8 cellular contexts compared by ENCODE assay signal in the genomic region with DNA sequence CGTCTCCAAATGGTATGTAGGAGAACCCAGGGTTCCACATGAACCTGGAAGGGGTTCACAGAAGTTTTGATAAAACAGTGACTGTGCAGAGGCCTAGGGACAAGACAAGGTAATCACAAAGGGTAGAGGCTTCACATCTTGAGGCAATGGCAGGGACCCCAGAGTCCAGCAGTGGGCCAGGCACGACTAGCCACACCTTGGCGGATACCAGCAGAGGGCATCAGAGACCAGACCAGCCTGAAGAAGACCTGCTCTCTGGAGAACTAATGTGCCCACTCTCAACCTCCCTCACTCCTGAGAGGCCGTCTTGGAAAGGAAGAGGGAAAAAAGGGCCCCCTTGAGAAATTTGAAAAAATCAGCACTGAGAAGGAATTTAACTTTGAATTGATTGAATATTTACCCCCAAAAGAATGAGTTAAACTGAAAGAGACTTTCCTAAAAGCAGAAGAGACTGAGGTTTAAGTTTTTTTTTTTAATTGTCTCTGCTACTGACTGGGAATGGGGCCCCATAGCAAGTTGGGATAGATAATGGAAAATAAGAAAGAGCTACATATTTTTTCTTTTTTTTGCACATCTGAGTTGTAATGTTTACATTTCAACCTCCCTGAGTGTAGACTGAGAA.
DNase-seq lines count a peak whose midpoint lies in the region; ATAC-seq, FAIRE-seq and TF ChIP-seq lines count a peak whose summit lies in the region.

No MANE protein-coding gene starts in this region.

- H3K4me1 Mint-ChIP-seq in MCF 10A (ENCODE audit: insufficient read depth, unreplicated experiment) = peaks cover 17% of the 10 kb centered on the region
- no peaks in the 10 kb centered on the region for H3K4me1 Mint-ChIP-seq in activated naive CD8-positive, alpha-beta T cell treated with anti-CD3 and anti-CD28 coated beads for 36 hours

- FAIRE-seq in islet of Langerhans (lab: Jason Lieb, UNC) = peak; percentile 21

- H3K27ac ChIP-seq in breast epithelium = no peak overlapping the region
- H3K27ac ChIP-seq in tibial nerve = no peak overlapping the region

- no peak for TF ChIP-seq POLR2A in breast epithelium (IDR thresholded peaks at IDR 0.05)
- TF ChIP-seq POLR2A in tibial nerve (IDR thresholded peaks at IDR 0.05) = no peak

- H3K4me1 ChIP-seq in breast epithelium (no peaks in the 10 kb centered on the region), tibial nerve (peaks cover 0 to 35% (median 7%) of the 10 kb centered on the region in 4 donors)

- DNase-seq in MCF 10A (ENCODE audit: unreplicated experiment) (peak; percentile 61), breast epithelium (ENCODE audit: low spot score in 2 of 2) (no peak), Kasumi-1 (lab: John Stamatoyannopoulos, UW) (peak; percentile 44 to 73), tibial nerve (ENCODE audit: low spot score in 2 of 2) (no peak)
- DNase-seq in activated naive CD8-positive, alpha-beta T cell treated with anti-CD3 and anti-CD28 coated beads for 36 hours = peak; percentile 11

- no peaks in the 10 kb centered on the region for H3K9me3 Mint-ChIP-seq in MCF 10A (ENCODE audit: unreplicated experiment)
- H3K9me3 Mint-ChIP-seq in activated naive CD8-positive, alpha-beta T cell treated with anti-CD3 and anti-CD28 coated beads for 36 hours = no peaks in the 10 kb centered on the region

- H3K4me3 ChIP-seq in breast epithelium (no peak overlapping the region), tibial nerve (no peak overlapping the region)

- H3K27me3 ChIP-seq in breast epithelium = no peaks in the 10 kb centered on the region
- H3K27me3 ChIP-seq in tibial nerve = no peaks in the 10 kb centered on the region

- ATAC-seq in GM19328 (IDR thresholded peaks at IDR 0.05; ENCODE audit: unreplicated experiment) (no peak), HG03439 (IDR thresholded peaks at IDR 0.05; ENCODE audit: unreplicated experiment) (no peak)

- H3K27ac Mint-ChIP-seq in MCF 10A (ENCODE audit: low read depth, unreplicated experiment) = peak overlapping the region; percentile 13
- no peak overlapping the region for H3K27ac Mint-ChIP-seq in activated naive CD8-positive, alpha-beta T cell treated with anti-CD3 and anti-CD28 coated beads for 36 hours

- no TSS peak for BruUV-seq in MCF 10A (replicated peaks; lab: Mats Ljungman, UMichigan)

- H3K36me3 ChIP-seq in breast epithelium (no peaks in the 10 kb centered on the region), tibial nerve (no peaks in the 10 kb centered on the region)

- intact Hi-C loops in MCF 10A (cut with micrococcal nuclease) = loop anchor here (1.0 to 2.0 kb wide), 3 partner anchors 111 to 298 kb away; a partner anchor contains a TSS
- intact Hi-C loops in breast epithelium (cut with DNase I; ENCODE audit: low total_unique reads) = no loop called here

- H3K9me3 ChIP-seq in breast epithelium (no peaks in the 10 kb centered on the region), tibial nerve (no peaks in the 10 kb centered on the region)

- no peaks in the 10 kb centered on the region for H3K36me3 Mint-ChIP-seq in MCF 10A (ENCODE audit: insufficient read depth, unreplicated experiment)
- H3K36me3 Mint-ChIP-seq in activated naive CD8-positive, alpha-beta T cell treated with anti-CD3 and anti-CD28 coated beads for 36 hours = no peaks in the 10 kb centered on the region

- CTCF ChIA-PET in MCF 10A (lab: Yijun Ruan, JAX) = interaction anchor here (0.6 to 6.7 kb wide), 24 partner anchors 9 to 776 kb away, joined by 3 to 36 read pairs (median 4); a partner anchor contains a TSS

- POLR2A ChIA-PET in MCF 10A (lab: Yijun Ruan, JAX) = interaction anchor here (1.4 kb wide), 1 partner anchor 13 kb away, joined by 4 read pairs; no protein-coding TSS in a partner anchor

- H3K27me3 Mint-ChIP-seq in MCF 10A (ENCODE audit: insufficient read depth, unreplicated experiment) = no peaks in the 10 kb centered on the region
- H3K27me3 Mint-ChIP-seq in activated naive CD8-positive, alpha-beta T cell treated with anti-CD3 and anti-CD28 coated beads for 36 hours = peaks cover 20% of the 10 kb centered on the region

- no peak for TF ChIP-seq EP300 in tibial nerve (IDR thresholded peaks at IDR 0.05)

- H3K4me3 Mint-ChIP-seq in MCF 10A (ENCODE audit: unreplicated experiment) = no peak overlapping the region
- H3K4me3 Mint-ChIP-seq in activated naive CD8-positive, alpha-beta T cell treated with anti-CD3 and anti-CD28 coated beads for 36 hours = no peak overlapping the region

- TF ChIP-seq CTCF in MCF 10A (IDR thresholded peaks at IDR 0.05; ENCODE audit: unreplicated experiment) = peak; percentile 59
- TF ChIP-seq CTCF in breast epithelium (IDR thresholded peaks at IDR 0.05) = peak in 1 of 3 donors; percentile 21
- TF ChIP-seq CTCF in tibial nerve (IDR thresholded peaks at IDR 0.05) = peak in 3 of 5 experiments; percentile 15 to 49 (median 47)

- WGBS in tibial nerve, 2 donors = 55 to 68% methylated on average over 4 of the region's 4 CpGs

Comparison
In these comparisons a context has a peak if more than half of its experiments do, and no peak if none do; other contexts are left out.
1. DNase-seq: peak in MCF 10A (single experiment), Kasumi-1 (2 of 2) and activated naive CD8-positive, alpha-beta T cell treated with anti-CD3 and anti-CD28 coated beads for 36 hours (single experiment); none in breast epithelium (0 of 2) and tibial nerve (0 of 2).